Comparison of ENCODE assay signal across 39 cellular contexts in genomic region chr6:49937811-49938210, GRCh38. TPM values are rescaled to one million over a fixed set of nuclear protein-coding genes. Genes with fewer than 3 reads are reported as not detected.
"Had no signal": no experiment of that assay in that cellular context is flagged by ENCODE, and none has a peak within 500 bp of the region (broad histone marks: within the 10 kb centered on the region; RNA-seq: fewer than 3 reads in every experiment).

No MANE protein-coding gene starts in this region.

- H3K9me3 ChIP-seq: adrenal gland, ascending aorta, body of pancreas, breast epithelium had no signal

- H3K27me3 ChIP-seq: adrenal gland, ascending aorta, body of pancreas, brain microvascular endothelial cell, breast epithelium, cardiac muscle cell had no signal

- H3K4me3 ChIP-seq: adrenal gland, ascending aorta, body of pancreas, breast epithelium, cardiac muscle cell had no signal

- H3K36me3 ChIP-seq: adrenal gland, ascending aorta, brain microvascular endothelial cell, breast epithelium, cardiac muscle cell had no signal

- ATAC-seq: activated naive CD4-positive, alpha-beta T cell treated with anti-CD3 and anti-CD28 coated beads, Interleukin-2, amount 50 U/mL, for 72 hours; activated naive CD8-positive, alpha-beta T cell treated with anti-CD3 and anti-CD28 coated beads, Interleukin-2, amount 50 U/mL, for 24 hours; activated T-cell treated with anti-CD3 and anti-CD28 coated beads, Interleukin-2, amount 50 U/mL, for 4 hours; activated T-cell treated with anti-CD3 and anti-CD28 coated beads, Interleukin-2, amount 50 U/mL, for 72 hours; activated T-helper 17 cell treated with anti-CD3 and anti-CD28 coated beads, Interleukin-2, amount 50 U/mL, for 72 hours; body of pancreas had no signal

- H3K4me1 ChIP-seq: adrenal gland, ascending aorta, breast epithelium had no signal

- DNase-seq: activated effector memory CD4-positive, alpha-beta T cell treated with anti-CD3 and anti-CD28 coated beads, Interleukin-2, amount 50 U/mL, for 16 hours; activated effector memory CD4-positive, alpha-beta T cell treated with Interleukin-2 at 50 U/mL for 16 hours; activated gamma-delta T cell; activated gamma-delta T cell treated with Interleukin-2 at 50 U/mL for 16 hours; activated naive CD4-positive, alpha-beta T cell; activated naive CD4-positive, alpha-beta T cell treated with anti-CD3 and anti-CD28 coated beads for 36 hours; activated naive CD4-positive, alpha-beta T cell treated with anti-CD3 and anti-CD28 coated beads, Interleukin-2, amount 10 ng/mL, durations not matched to agents 7 days and 5 days; activated naive CD4-positive, alpha-beta T cell treated with anti-CD3 and anti-CD28 coated beads, Interleukin-2, amount 50 U/mL, for 16 hours; activated naive CD4-positive, alpha-beta T cell treated with Interleukin-2 at 50 U/mL for 16 hours; activated naive CD8-positive, alpha-beta T cell treated with anti-CD3 and anti-CD28 coated beads for 36 hours; activated naive CD8-positive, alpha-beta T cell treated with anti-CD3 and anti-CD28 coated beads, Interleukin-2, amount 10 ng/mL, durations not matched to agents 7 days and 5 days; activated naive CD8-positive, alpha-beta T cell treated with anti-CD3 and anti-CD28 coated beads, Interleukin-2, amount 50 U/mL, for 24 hours; activated T-cell treated with anti-CD3 and anti-CD28 coated beads, Interleukin-2, amount 50 U/mL, for 24 hours; activated T-cell treated with anti-CD3 and anti-CD28 coated beads, Interleukin-2, amount 50 U/mL, for 4 hours; activated T-cell treated with anti-CD3 and anti-CD28 coated beads, Interleukin-2, amount 50 U/mL, for 48 hours; activated T-cell treated with anti-CD3 and anti-CD28 coated beads, Interleukin-2, amount 50 U/mL, for 72 hours; adrenal gland; amniotic stem cell; amygdala; anterior cingulate cortex; aorta; body of pancreas; brain microvascular endothelial cell; caudate nucleus; central memory CD4-positive, alpha-beta T cell; cerebellar nuclear complex had no signal

- H3K27ac ChIP-seq: adrenal gland, ascending aorta, body of pancreas, brain microvascular endothelial cell, breast epithelium, cardiac muscle cell had no signal

- FAIRE-seq: astrocyte, bronchial epithelial cell had no signal

RNA-seq across cellular contexts. Expression of gene DEFB114, which starts 26.2 kb away (rescaled TPM):
- total RNA-seq: activated naive CD4-positive, alpha-beta T cell treated with anti-CD3 and anti-CD28 coated beads for 36 hours; activated naive CD4-positive, alpha-beta T cell treated with anti-CD3 and anti-CD28 coated beads, Interleukin-2, amount 50 U/mL, for 72 hours; activated naive CD8-positive, alpha-beta T cell treated with anti-CD3 and anti-CD28 coated beads for 36 hours; activated naive CD8-positive, alpha-beta T cell treated with anti-CD3 and anti-CD28 coated beads, Interleukin-2, amount 10 ng/mL, durations not matched to agents 7 days and 5 days; activated T-cell treated with anti-CD3 and anti-CD28 coated beads, Interleukin-2, amount 50 U/mL, for 4 hours; activated T-cell treated with anti-CD3 and anti-CD28 coated beads, Interleukin-2, amount 50 U/mL, for 72 hours; activated T-helper 1 cell treated with anti-CD3 and anti-CD28 coated beads, Interleukin-12 subunit alpha, Interleukin-12 subunit beta, Interleukin-2, Interleukin-4 antibody, amounts not matched to agents 30 ng/mL and 10 ng/mL and 1 ng/mL, durations not matched to agents 14 hours and 24 hours and 36 hours; activated T-helper 17 cell treated with anti-CD3 and anti-CD28 coated beads, Interleukin-2, amount 50 U/mL, for 72 hours; activated T-helper 2 cell treated with anti-CD3 and anti-CD28 coated beads, Interferon-gamma antibody, Interleukin-2, Interleukin-4, amounts not matched to agents 10 μg/mL and 5 μg/mL and 100 μg/mL, durations not matched to agents 14 hours and 24 hours and 36 hours; adrenal gland; aorta; ascending aorta; astrocyte; body of pancreas; breast epithelium; bronchial epithelial cell; cardiac muscle cell; cardiac septum; cerebellum; chondrocyte had no signal
- polyA plus RNA-seq: adipose tissue, adrenal gland, aorta, cardiac muscle cell had no signal

RNA-seq across cellular contexts. Expression of gene DEFB113, which starts 31.6 kb away (rescaled TPM):
- total RNA-seq: activated naive CD4-positive, alpha-beta T cell treated with anti-CD3 and anti-CD28 coated beads for 36 hours; activated naive CD4-positive, alpha-beta T cell treated with anti-CD3 and anti-CD28 coated beads, Interleukin-2, amount 50 U/mL, for 72 hours; activated naive CD8-positive, alpha-beta T cell treated with anti-CD3 and anti-CD28 coated beads for 36 hours; activated naive CD8-positive, alpha-beta T cell treated with anti-CD3 and anti-CD28 coated beads, Interleukin-2, amount 10 ng/mL, durations not matched to agents 7 days and 5 days; activated T-cell treated with anti-CD3 and anti-CD28 coated beads, Interleukin-2, amount 50 U/mL, for 4 hours; activated T-cell treated with anti-CD3 and anti-CD28 coated beads, Interleukin-2, amount 50 U/mL, for 72 hours; activated T-helper 1 cell treated with anti-CD3 and anti-CD28 coated beads, Interleukin-12 subunit alpha, Interleukin-12 subunit beta, Interleukin-2, Interleukin-4 antibody, amounts not matched to agents 30 ng/mL and 10 ng/mL and 1 ng/mL, durations not matched to agents 14 hours and 24 hours and 36 hours; activated T-helper 17 cell treated with anti-CD3 and anti-CD28 coated beads, Interleukin-2, amount 50 U/mL, for 72 hours; activated T-helper 2 cell treated with anti-CD3 and anti-CD28 coated beads, Interferon-gamma antibody, Interleukin-2, Interleukin-4, amounts not matched to agents 10 μg/mL and 5 μg/mL and 100 μg/mL, durations not matched to agents 14 hours and 24 hours and 36 hours; adrenal gland; aorta; ascending aorta; astrocyte; body of pancreas; breast epithelium; bronchial epithelial cell; cardiac muscle cell; cardiac septum; cerebellum; chondrocyte had no signal
- polyA plus RNA-seq: adipose tissue, adrenal gland, aorta, cardiac muscle cell had no signal
